In the genomic region with DNA sequence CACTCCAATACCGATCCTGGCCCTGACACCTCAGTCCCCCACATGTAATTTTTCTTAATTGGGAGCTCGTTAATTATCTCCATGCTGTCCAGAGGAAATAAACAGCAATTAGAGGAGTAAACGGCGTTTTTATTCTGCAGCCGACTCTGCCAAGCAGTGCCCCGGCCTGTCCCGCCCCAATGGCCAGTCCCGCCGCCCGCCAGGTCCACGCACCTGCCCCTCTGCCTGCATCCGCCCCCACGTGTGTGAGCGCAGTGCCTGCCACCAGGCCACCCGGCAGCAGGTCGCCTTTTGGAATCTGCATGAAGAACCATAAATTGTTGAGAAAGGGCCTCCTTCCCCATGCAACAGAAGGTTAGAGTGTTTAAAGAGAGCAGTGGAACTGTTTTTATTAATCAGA, we compare ENCODE assay signal across 25 cellular contexts.
"Had no signal": no experiment of that assay in that cellular context is flagged by ENCODE, and none has a peak within 500 bp of the region (broad histone marks: within the 10 kb centered on the region; RNA-seq: fewer than 3 reads in every experiment).

No MANE protein-coding gene starts in this region.

- H3K4me3 Mint-ChIP-seq: activated CD4-positive, alpha-beta memory T cell treated with anti-CD3 and anti-CD28 coated beads for 36 hours; activated naive CD4-positive, alpha-beta T cell treated with anti-CD3 and anti-CD28 coated beads, Interleukin-2, amount 10 ng/mL, durations not matched to agents 7 days and 5 days; activated naive CD8-positive, alpha-beta T cell treated with anti-CD3 and anti-CD28 coated beads, Interleukin-2, amount 10 ng/mL, durations not matched to agents 7 days and 5 days; activated T-cell treated with anti-CD3 and anti-CD28 coated beads, Interleukin-2, amount 50 U/mL, for 24 hours; endodermal cell; immature natural killer cell; memory B cell; natural killer cell; T-helper 1 cell treated with Interleukin-12 subunit alpha and Interleukin-12 subunit beta and Interleukin-4 antibody, amounts not matched to agents 30 μg/mL and 1 μg/mL, for 36 hours had no signal

- DNase-seq: activated CD4-positive, alpha-beta memory T cell treated with anti-CD3 and anti-CD28 coated beads for 36 hours; activated CD4-positive, alpha-beta T cell treated with anti-CD3 and anti-CD28 coated beads for 48 hours; activated CD8-positive, alpha-beta memory T cell treated with anti-CD3 and anti-CD28 coated beads, Interleukin-2, amount 50 U/mL, for 4 hours; activated gamma-delta T cell; activated naive CD4-positive, alpha-beta T cell treated with anti-CD3 and anti-CD28 coated beads, Interleukin-2, amount 10 ng/mL, durations not matched to agents 7 days and 5 days; activated naive CD8-positive, alpha-beta T cell treated with anti-CD3 and anti-CD28 coated beads, Interleukin-2, amount 10 ng/mL, durations not matched to agents 7 days and 5 days; activated T-cell treated with anti-CD3 and anti-CD28 coated beads, Interleukin-2, amount 50 U/mL, for 24 hours; central memory CD4-positive, alpha-beta T cell; endodermal cell; head of caudate nucleus; hypothalamus; immature natural killer cell; kidney; natural killer cell; right lobe of liver; stimulated activated CD4-positive, alpha-beta T cell treated with anti-CD3 and anti-CD28 coated beads, Interleukin-2, amount 100 ng/mL, for 48 hours; stimulated activated naive CD4-positive, alpha-beta T cell treated with Interleukin-2 at 50 U/mL for 16 hours; T-helper 9 cell; trophoblast cell had no signal

- H3K4me3 ChIP-seq: right lobe of liver, thoracic aorta had no signal

- H3K36me3 ChIP-seq: right lobe of liver, thoracic aorta, WERI-Rb-1 had no signal

- ATAC-seq: activated CD4-positive, CD25-positive, alpha-beta regulatory T cell treated with anti-CD3 and anti-CD28 coated beads, Interleukin-2, amount 50 U/mL, for 24 hours; esophagus mucosa; natural killer cell had no signal

- H3K9me3 Mint-ChIP-seq: activated CD4-positive, alpha-beta memory T cell treated with anti-CD3 and anti-CD28 coated beads for 36 hours; activated naive CD4-positive, alpha-beta T cell treated with anti-CD3 and anti-CD28 coated beads, Interleukin-2, amount 10 ng/mL, durations not matched to agents 7 days and 5 days; activated naive CD8-positive, alpha-beta T cell treated with anti-CD3 and anti-CD28 coated beads, Interleukin-2, amount 10 ng/mL, durations not matched to agents 7 days and 5 days; activated T-cell treated with anti-CD3 and anti-CD28 coated beads, Interleukin-2, amount 50 U/mL, for 24 hours; endodermal cell; memory B cell; natural killer cell; T-helper 1 cell treated with Interleukin-12 subunit alpha and Interleukin-12 subunit beta and Interleukin-4 antibody, amounts not matched to agents 30 μg/mL and 1 μg/mL, for 36 hours had no signal

- H3K9me3 ChIP-seq: right lobe of liver, thoracic aorta had no signal

- H3K4me1 ChIP-seq: right lobe of liver had no signal

- H3K27ac ChIP-seq: right lobe of liver, thoracic aorta, WERI-Rb-1 had no signal

- H3K27me3 ChIP-seq: right lobe of liver had no signal

- H3K4me1 Mint-ChIP-seq: activated naive CD4-positive, alpha-beta T cell treated with anti-CD3 and anti-CD28 coated beads, Interleukin-2, amount 10 ng/mL, durations not matched to agents 7 days and 5 days; activated naive CD8-positive, alpha-beta T cell treated with anti-CD3 and anti-CD28 coated beads, Interleukin-2, amount 10 ng/mL, durations not matched to agents 7 days and 5 days; immature natural killer cell; natural killer cell had no signal

- H3K27ac Mint-ChIP-seq: activated CD4-positive, alpha-beta memory T cell treated with anti-CD3 and anti-CD28 coated beads for 36 hours; activated naive CD4-positive, alpha-beta T cell treated with anti-CD3 and anti-CD28 coated beads, Interleukin-2, amount 10 ng/mL, durations not matched to agents 7 days and 5 days; activated naive CD8-positive, alpha-beta T cell treated with anti-CD3 and anti-CD28 coated beads, Interleukin-2, amount 10 ng/mL, durations not matched to agents 7 days and 5 days; activated T-cell treated with anti-CD3 and anti-CD28 coated beads, Interleukin-2, amount 50 U/mL, for 24 hours; endodermal cell; immature natural killer cell; memory B cell; natural killer cell; T-helper 1 cell treated with Interleukin-12 subunit alpha and Interleukin-12 subunit beta and Interleukin-4 antibody, amounts not matched to agents 30 μg/mL and 1 μg/mL, for 36 hours had no signal

- H3K36me3 Mint-ChIP-seq: activated CD4-positive, alpha-beta memory T cell treated with anti-CD3 and anti-CD28 coated beads for 36 hours; activated naive CD4-positive, alpha-beta T cell treated with anti-CD3 and anti-CD28 coated beads, Interleukin-2, amount 10 ng/mL, durations not matched to agents 7 days and 5 days; activated naive CD8-positive, alpha-beta T cell treated with anti-CD3 and anti-CD28 coated beads, Interleukin-2, amount 10 ng/mL, durations not matched to agents 7 days and 5 days; immature natural killer cell; memory B cell; natural killer cell had no signal

- H3K27me3 Mint-ChIP-seq: activated naive CD4-positive, alpha-beta T cell treated with anti-CD3 and anti-CD28 coated beads, Interleukin-2, amount 10 ng/mL, durations not matched to agents 7 days and 5 days had no signal
